Comparison of ENCODE assay signal across 7 cellular contexts in genomic region chrX:250965-251761, GRCh38. TPM values are rescaled to one million over a fixed set of nuclear protein-coding genes. Genes with fewer than 3 reads are reported as not detected.
DNase-seq lines count a peak whose midpoint lies in the region; ATAC-seq and TF ChIP-seq lines count a peak whose summit lies in the region.
"Not testable (repeated sequence)": the region's sequence is repeated elsewhere in the genome, so short reads cannot be mapped to it uniquely, and the experiment has no call there.

No MANE protein-coding gene starts in this region.

- H3K36me3 ChIP-seq in KOPT-K1 (ENCODE audit: insufficient read depth, low read length); spleen: not testable (repeated sequence)

- not testable (repeated sequence) for H3K27me3 ChIP-seq in CD4-positive, alpha-beta T cell (ENCODE audit: control insufficient read depth, insufficient read depth, low read length); spleen (replicated peaks in 1 of 7)

- not testable (repeated sequence) for H3K27ac ChIP-seq in CD4-positive, alpha-beta T cell (ENCODE audit: low read depth, low read length)
- H3K27ac ChIP-seq in KOPT-K1 (ENCODE audit: low read depth, low read length, poor library complexity, severe bottlenecking) (peak overlapping the region; percentile 50), spleen (peak overlapping the region in 3 of 8 donors; percentile 57 to 63 (median 57))

- CTCF ChIA-PET in CD4-positive, alpha-beta T cell (lab: Charles Lee); activated B cell treated with CpG ODN at 0.5 μM for 24 hours (lab: Charles Lee): not testable (repeated sequence)

- ATAC-seq in CD4-positive, alpha-beta T cell (ENCODE audit: poor library complexity): peak; percentile 59
- not testable (repeated sequence) for ATAC-seq in activated B cell treated with CpG ODN at 0.5 μM for 24 hours (ENCODE audit: low read depth); activated T-cell treated with anti-CD3 and anti-CD28 coated beads, Interleukin-2, amount 50 U/mL, for 4 hours

- intact Hi-C loops in CD4-positive, alpha-beta T cell (cut with DNase I, micrococcal nuclease); activated B cell treated with CpG ODN at 0.5 μM for 24 hours (cut with micrococcal nuclease); spleen (cut with DNase I; ENCODE audit: low total_unique reads): not testable (repeated sequence)

- H3K9me3 Mint-ChIP-seq in CD4-positive, alpha-beta T cell; activated B cell treated with CpG ODN at 0.5 μM for 24 hours; activated T-cell treated with anti-CD3 and anti-CD28 coated beads, Interleukin-2, amount 50 U/mL, for 4 hours; activated naive CD8-positive, alpha-beta T cell treated with anti-CD3 and anti-CD28 coated beads for 36 hours; immature natural killer cell: not testable (repeated sequence)

- not testable (repeated sequence) for TF ChIP-seq CTCF in CD4-positive, alpha-beta T cell (IDR thresholded peaks at IDR 0.05); activated B cell treated with CpG ODN at 0.5 μM for 24 hours (IDR thresholded peaks at IDR 0.05); spleen (IDR thresholded peaks at IDR 0.05 in 8 of 11, conservative IDR thresholded peaks at IDR 0.05 in 3 of 11)

- not testable (repeated sequence) for H3K36me3 Mint-ChIP-seq in CD4-positive, alpha-beta T cell (ENCODE audit: low read depth); activated B cell treated with CpG ODN at 0.5 μM for 24 hours (ENCODE audit: low read depth); activated T-cell treated with anti-CD3 and anti-CD28 coated beads, Interleukin-2, amount 50 U/mL, for 4 hours (ENCODE audit: insufficient read depth); activated naive CD8-positive, alpha-beta T cell treated with anti-CD3 and anti-CD28 coated beads for 36 hours; immature natural killer cell

- TF ChIP-seq POLR2A in spleen (IDR thresholded peaks at IDR 0.05): not testable (repeated sequence)

- H3K4me1 ChIP-seq in spleen: not testable (repeated sequence)

- not testable (repeated sequence) for H3K9me3 ChIP-seq in CD4-positive, alpha-beta T cell (ENCODE audit: control insufficient read depth, low read length); KOPT-K1 (ENCODE audit: insufficient read depth, low read length, poor library complexity, severe bottlenecking)
- peaks cover 0 to 12% (median 0%) of the 10 kb centered on the region in 8 donors for H3K9me3 ChIP-seq in spleen

- not testable (repeated sequence) for H3K4me3 ChIP-seq in spleen

- H3K27ac Mint-ChIP-seq in CD4-positive, alpha-beta T cell: peak overlapping the region; percentile 89
- H3K27ac Mint-ChIP-seq in activated B cell treated with CpG ODN at 0.5 μM for 24 hours: peak overlapping the region; percentile 72
- peak overlapping the region; percentile 96 for H3K27ac Mint-ChIP-seq in activated naive CD8-positive, alpha-beta T cell treated with anti-CD3 and anti-CD28 coated beads for 36 hours
- H3K27ac Mint-ChIP-seq in immature natural killer cell: peak overlapping the region in 5 of 6 donors; percentile 82 to 94 (median 92)

- not testable (repeated sequence) for H3K27me3 Mint-ChIP-seq in CD4-positive, alpha-beta T cell; activated B cell treated with CpG ODN at 0.5 μM for 24 hours; activated T-cell treated with anti-CD3 and anti-CD28 coated beads, Interleukin-2, amount 50 U/mL, for 4 hours (ENCODE audit: low read depth); activated naive CD8-positive, alpha-beta T cell treated with anti-CD3 and anti-CD28 coated beads for 36 hours; immature natural killer cell (ENCODE audit: low read depth in 3 of 3)

- H3K4me1 Mint-ChIP-seq in CD4-positive, alpha-beta T cell (ENCODE audit: low read depth): peaks cover 27% of the 10 kb centered on the region
- H3K4me1 Mint-ChIP-seq in activated B cell treated with CpG ODN at 0.5 μM for 24 hours; activated naive CD8-positive, alpha-beta T cell treated with anti-CD3 and anti-CD28 coated beads for 36 hours: not testable (repeated sequence)
- H3K4me1 Mint-ChIP-seq in activated T-cell treated with anti-CD3 and anti-CD28 coated beads, Interleukin-2, amount 50 U/mL, for 4 hours (ENCODE audit: low read depth): peaks cover 16% of the 10 kb centered on the region
- H3K4me1 Mint-ChIP-seq in immature natural killer cell: peaks cover 8 to 18% of the 10 kb centered on the region in 2 donors

- WGBS in spleen, 5 donors: 63 to 71% (median 65%) methylated on average over 15 to 21 of the region's 21 CpGs

- not testable (repeated sequence) for DNase-seq in CD4-positive, alpha-beta T cell; activated B cell treated with CpG ODN at 0.5 μM for 24 hours; activated T-cell treated with anti-CD3 and anti-CD28 coated beads, Interleukin-2, amount 50 U/mL, for 4 hours; activated naive CD8-positive, alpha-beta T cell treated with anti-CD3 and anti-CD28 coated beads for 36 hours; immature natural killer cell
- DNase-seq in spleen: peak; percentile 46

- peak overlapping the region; percentile 71 for H3K4me3 Mint-ChIP-seq in CD4-positive, alpha-beta T cell
- H3K4me3 Mint-ChIP-seq in activated B cell treated with CpG ODN at 0.5 μM for 24 hours (peak overlapping the region; percentile 68), immature natural killer cell (peak overlapping the region in 4 of 5 donors; percentile 68 to 83 (median 72))
- peak overlapping the region; percentile 56 for H3K4me3 Mint-ChIP-seq in activated T-cell treated with anti-CD3 and anti-CD28 coated beads, Interleukin-2, amount 50 U/mL, for 4 hours
- peak overlapping the region; percentile 71 for H3K4me3 Mint-ChIP-seq in activated naive CD8-positive, alpha-beta T cell treated with anti-CD3 and anti-CD28 coated beads for 36 hours

- POLR2A ChIA-PET in CD4-positive, alpha-beta T cell (lab: Charles Lee); activated B cell treated with CpG ODN at 0.5 μM for 24 hours (lab: Charles Lee): not testable (repeated sequence)

RNA-seq across cellular contexts. Expression of gene PLCXD1, which starts 30.0 kb away (rescaled TPM):
- 10 to 100 TPM; 33.0 to 35.8 TPM for total RNA-seq in CD4-positive, alpha-beta T cell
- total RNA-seq in activated B cell treated with CpG ODN at 0.5 μM for 24 hours (19.5 and 23.8 TPM in 2 replicates), spleen (10 to 100 TPM; 13.0 to 35.0 (median 24.3) TPM)
- total RNA-seq in activated T-cell treated with anti-CD3 and anti-CD28 coated beads, Interleukin-2, amount 50 U/mL, for 4 hours: 10 to 100 TPM; 23.6 to 57.6 (median 24.1) TPM
- 10 to 100 TPM; 43.1 to 43.8 TPM for total RNA-seq in activated naive CD8-positive, alpha-beta T cell treated with anti-CD3 and anti-CD28 coated beads for 36 hours
- polyA plus RNA-seq in immature natural killer cell (1 to 10 TPM; 1.2 to 7.5 (median 2.8) TPM), spleen (10 to 100 TPM in 2 of 3 donors, 1 to 10 TPM in 1; 9.9 to 21.3 (median 11.5) TPM)
